Comparison of ENCODE assay signal across 35 cellular contexts in genomic region chr10:125227546-125227945, GRCh38.
"Had no signal": no experiment of that assay in that cellular context is flagged by ENCODE, and none has a peak within 500 bp of the region (broad histone marks: within the 10 kb centered on the region; RNA-seq: fewer than 3 reads in every experiment).

No MANE protein-coding gene starts in this region.

- H3K4me3 Mint-ChIP-seq: activated CD4-positive, alpha-beta T cell treated with anti-CD3 and anti-CD28 coated beads, Interleukin-2, amount 10 ng/mL, durations not matched to agents 24 days and 14 days; activated CD8-positive, alpha-beta memory T cell treated with anti-CD3 and anti-CD28 coated beads, Interleukin-2, amount 10 ng/mL, durations not matched to agents 7 days and 5 days; activated naive CD8-positive, alpha-beta T cell treated with anti-CD3 and anti-CD28 coated beads for 36 hours; T-helper 1 cell treated with Interleukin-12 subunit alpha and Interleukin-12 subunit beta and Interleukin-4 antibody, amounts not matched to agents 30 μg/mL and 1 μg/mL, for 36 hours; T-helper 2 cell treated with Interferon-gamma antibody and Interleukin-4, amounts not matched to agents 5 μg/mL and 100 μg/mL, for 36 hours had no signal

- DNase-seq: activated CD4-positive, alpha-beta T cell treated with anti-CD3 and anti-CD28 coated beads, Interleukin-2, amount 10 ng/mL, durations not matched to agents 24 days and 14 days; activated CD4-positive, alpha-beta T cell treated with anti-CD3 and anti-CD28 coated beads, Interleukin-2, amount 50 U/mL, for 48 hours; activated CD8-positive, alpha-beta memory T cell treated with anti-CD3 and anti-CD28 coated beads for 24 hours; activated CD8-positive, alpha-beta memory T cell treated with anti-CD3 and anti-CD28 coated beads, Interleukin-2, amount 10 ng/mL, durations not matched to agents 7 days and 5 days; activated CD8-positive, alpha-beta memory T cell treated with anti-CD3 and anti-CD28 coated beads, Interleukin-2, amount 50 U/mL, for 48 hours; activated effector memory CD4-positive, alpha-beta T cell treated with anti-CD3 and anti-CD28 coated beads, Interleukin-2, amount 50 U/mL, for 16 hours; activated naive CD4-positive, alpha-beta T cell; activated naive CD4-positive, alpha-beta T cell treated with anti-CD3 and anti-CD28 coated beads, Interleukin-2, amount 50 U/mL, for 16 hours; activated naive CD8-positive, alpha-beta T cell treated with anti-CD3 and anti-CD28 coated beads for 36 hours; activated T-cell treated with anti-CD3 and anti-CD28 coated beads, Interleukin-2, amount 50 U/mL, for 48 hours; amniotic stem cell; aorta; brain microvascular endothelial cell; central memory CD4-positive, alpha-beta T cell; Kasumi-1; KBM-7; MG63; NCI-H1048; NCI-H1105 treated with DMSO at 0.1 percent for 48 hours; NCI-H1436; NCI-H1694; NCI-H1930; NCI-H2171; NCI-H510A; NCI-H526; NCI-H748 treated with DMSO at 0.1 percent for 48 hours; NK-92 treated with Interleukin-12 subunit alpha and Interleukin-12 subunit beta, amount 100 ng/mL, for 24 hours; PC-3; Peyer's patch; RPMI8226; SHP77 treated with DMSO at 0.1 percent for 48 hours; SK-N-SH had no signal

- H3K4me1 Mint-ChIP-seq: activated CD4-positive, alpha-beta T cell treated with anti-CD3 and anti-CD28 coated beads, Interleukin-2, amount 10 ng/mL, durations not matched to agents 24 days and 14 days; activated CD8-positive, alpha-beta memory T cell treated with anti-CD3 and anti-CD28 coated beads, Interleukin-2, amount 10 ng/mL, durations not matched to agents 7 days and 5 days; activated naive CD8-positive, alpha-beta T cell treated with anti-CD3 and anti-CD28 coated beads for 36 hours had no signal

- H3K4me2 ChIP-seq: SK-N-SH had no signal

- H3K36me3 ChIP-seq: brain microvascular endothelial cell, MG63, Peyer's patch, SJSA1 had no signal

- H3K27ac Mint-ChIP-seq: activated CD4-positive, alpha-beta T cell treated with anti-CD3 and anti-CD28 coated beads, Interleukin-2, amount 10 ng/mL, durations not matched to agents 24 days and 14 days; activated CD8-positive, alpha-beta memory T cell treated with anti-CD3 and anti-CD28 coated beads, Interleukin-2, amount 10 ng/mL, durations not matched to agents 7 days and 5 days; activated naive CD8-positive, alpha-beta T cell treated with anti-CD3 and anti-CD28 coated beads for 36 hours; T-helper 1 cell treated with Interleukin-12 subunit alpha and Interleukin-12 subunit beta and Interleukin-4 antibody, amounts not matched to agents 30 μg/mL and 1 μg/mL, for 36 hours; T-helper 2 cell treated with Interferon-gamma antibody and Interleukin-4, amounts not matched to agents 5 μg/mL and 100 μg/mL, for 36 hours had no signal

- H3K9ac ChIP-seq: SK-N-SH had no signal

- H3K36me3 Mint-ChIP-seq: activated CD8-positive, alpha-beta memory T cell treated with anti-CD3 and anti-CD28 coated beads, Interleukin-2, amount 10 ng/mL, durations not matched to agents 7 days and 5 days; activated naive CD8-positive, alpha-beta T cell treated with anti-CD3 and anti-CD28 coated beads for 36 hours had no signal

- H3K27me3 ChIP-seq: brain microvascular endothelial cell, MG63, Peyer's patch, SJSA1 had no signal

- H3K4me3 ChIP-seq: MG63, Peyer's patch, SJSA1 had no signal

- H3K27me3 Mint-ChIP-seq: activated CD4-positive, alpha-beta T cell treated with anti-CD3 and anti-CD28 coated beads, Interleukin-2, amount 10 ng/mL, durations not matched to agents 24 days and 14 days; activated CD8-positive, alpha-beta memory T cell treated with anti-CD3 and anti-CD28 coated beads, Interleukin-2, amount 10 ng/mL, durations not matched to agents 7 days and 5 days; activated naive CD8-positive, alpha-beta T cell treated with anti-CD3 and anti-CD28 coated beads for 36 hours had no signal

- H3K27ac ChIP-seq: brain microvascular endothelial cell, Peyer's patch, SJSA1 had no signal

- H3K9me3 ChIP-seq: MG63, Peyer's patch, SJSA1, SK-N-SH had no signal

- ATAC-seq: activated CD8-positive, alpha-beta memory T cell treated with anti-CD3 and anti-CD28 coated beads, Interleukin-2, amount 10 ng/mL, durations not matched to agents 7 days and 5 days; PC-3 had no signal
